ENCODE assay signal across 14 cellular contexts in genomic region chr3:40290396-40290795, GRCh38. TPM values are rescaled to one million over a fixed set of nuclear protein-coding genes. Genes with fewer than 3 reads are reported as not detected.
A peak's percentile ranks its signal among the peaks of the same experiment; 100 is the strongest.
DNase-seq lines count a peak whose midpoint lies in the region; ATAC-seq and TF ChIP-seq lines count a peak whose summit lies in the region.
"Had no signal": no experiment of that assay in that cellular context is flagged by ENCODE, and none has a peak within 500 bp of the region (broad histone marks: within the 10 kb centered on the region; RNA-seq: fewer than 3 reads in every experiment).

No MANE protein-coding gene starts in this region.

- no peak overlapping the region for H3K27ac ChIP-seq in upper lobe of right lung
- H3K27ac ChIP-seq: ascending aorta, neutrophil, SK-N-MC had no signal

- H3K9me3 Mint-ChIP-seq in activated naive CD4-positive, alpha-beta T cell treated with anti-CD3 and anti-CD28 coated beads, Interleukin-2, amount 10 ng/mL, durations not matched to agents 7 days and 5 days = peaks cover 5% of the 10 kb centered on the region
- H3K9me3 Mint-ChIP-seq in WTC11 = no peaks in the 10 kb centered on the region

- no peaks in the 10 kb centered on the region for H3K36me3 Mint-ChIP-seq in activated naive CD4-positive, alpha-beta T cell treated with anti-CD3 and anti-CD28 coated beads, Interleukin-2, amount 10 ng/mL, durations not matched to agents 7 days and 5 days
- H3K36me3 Mint-ChIP-seq in WTC11 = no peaks in the 10 kb centered on the region

- no peaks in the 10 kb centered on the region for H3K4me1 ChIP-seq in upper lobe of right lung
- H3K4me1 ChIP-seq: ascending aorta had no signal

- intact Hi-C loops in left ventricle myocardium superior (cut with micrococcal nuclease) (no loop called here), upper lobe of right lung (cut with DNase I) (no loop called here)

- no peak overlapping the region for H3K27ac Mint-ChIP-seq in activated naive CD4-positive, alpha-beta T cell treated with anti-CD3 and anti-CD28 coated beads, Interleukin-2, amount 10 ng/mL, durations not matched to agents 7 days and 5 days
- H3K27ac Mint-ChIP-seq in WTC11 = 0 out of 2 replicates have a peak overlapping the region, but pooled peaks have one; percentile 17
- H3K27ac Mint-ChIP-seq: activated T-cell treated with anti-CD3 and anti-CD28 coated beads, Interleukin-2, amount 50 U/mL, for 24 hours had no signal

- peak; percentile 43 for DNase-seq in activated naive CD4-positive, alpha-beta T cell treated with Interleukin-2 at 50 U/mL for 16 hours
- no peak for DNase-seq in activated naive CD4-positive, alpha-beta T cell treated with anti-CD3 and anti-CD28 coated beads, Interleukin-2, amount 10 ng/mL, durations not matched to agents 7 days and 5 days
- peak; percentile 25 for DNase-seq in WTC11 (ENCODE audit: low spot score)
- DNase-seq in left ventricle myocardium superior = peak; percentile 81
- no peak for DNase-seq in upper lobe of right lung
- no peak for DNase-seq in NCI-H526 (lab: John Stamatoyannopoulos, UW)
- no peak for DNase-seq in SIG-M5 treated with dmso at 0.1 percent for 504 hours (lab: John Stamatoyannopoulos, UW; ENCODE audit: unreplicated experiment)
- DNase-seq: activated T-cell treated with anti-CD3 and anti-CD28 coated beads, Interleukin-2, amount 50 U/mL, for 24 hours; DMS 273 treated with DMSO at 0.1 percent for 48 hours; NCI-H2171 had no signal

- peak; percentile 56 for ATAC-seq in WTC11
- peak; percentile 81 for ATAC-seq in left ventricle myocardium superior
- ATAC-seq in upper lobe of right lung = peak; percentile 43
- ATAC-seq in HG02973 (IDR thresholded peaks at IDR 0.05; ENCODE audit: unreplicated experiment) = no peak

- POLR2A ChIA-PET in WTC11 (lab: Charles Lee) = interaction anchor here (1.2 kb wide), 1 partner anchor 19 kb away, joined by 5 read pairs; the partner anchor contains the start of gene EIF1B

- H3K36me3 ChIP-seq in upper lobe of right lung = no peaks in the 10 kb centered on the region
- H3K36me3 ChIP-seq: ascending aorta had no signal

- H3K4me3 ChIP-seq in upper lobe of right lung = no peak overlapping the region
- H3K4me3 ChIP-seq: ascending aorta, SK-N-MC had no signal

- no peaks in the 10 kb centered on the region for H3K27me3 ChIP-seq in upper lobe of right lung
- H3K27me3 ChIP-seq: ascending aorta, neutrophil had no signal

- H3K4me3 Mint-ChIP-seq in activated naive CD4-positive, alpha-beta T cell treated with anti-CD3 and anti-CD28 coated beads, Interleukin-2, amount 10 ng/mL, durations not matched to agents 7 days and 5 days = no peak overlapping the region
- no peak overlapping the region for H3K4me3 Mint-ChIP-seq in WTC11
- H3K4me3 Mint-ChIP-seq: activated T-cell treated with anti-CD3 and anti-CD28 coated beads, Interleukin-2, amount 50 U/mL, for 24 hours had no signal

- no peaks in the 10 kb centered on the region for H3K4me1 Mint-ChIP-seq in activated naive CD4-positive, alpha-beta T cell treated with anti-CD3 and anti-CD28 coated beads, Interleukin-2, amount 10 ng/mL, durations not matched to agents 7 days and 5 days
- H3K4me1 Mint-ChIP-seq in WTC11 = peaks cover 40% of the 10 kb centered on the region

- CTCF ChIA-PET in activated naive CD4-positive, alpha-beta T cell treated with anti-CD3 and anti-CD28 coated beads, Interleukin-2, amount 10 ng/mL, durations not matched to agents 7 days and 5 days (lab: Charles Lee) = no interaction called here
- CTCF ChIA-PET in WTC11 (lab: Charles Lee) = interaction anchor here (0.8 to 2.3 kb wide), 5 partner anchors 19 to 566 kb away, joined by 3 to 12 read pairs (median 4); partner anchors contain the start of gene EIF1B

- no peak for TF ChIP-seq CTCF in WTC11 (IDR thresholded peaks at IDR 0.05)
- TF ChIP-seq CTCF in upper lobe of right lung (IDR thresholded peaks at IDR 0.05) = no peak

- no peaks in the 10 kb centered on the region for H3K27me3 Mint-ChIP-seq in activated naive CD4-positive, alpha-beta T cell treated with anti-CD3 and anti-CD28 coated beads, Interleukin-2, amount 10 ng/mL, durations not matched to agents 7 days and 5 days
- no peaks in the 10 kb centered on the region for H3K27me3 Mint-ChIP-seq in WTC11 (ENCODE audit: low read depth)
- H3K27me3 Mint-ChIP-seq: activated T-cell treated with anti-CD3 and anti-CD28 coated beads, Interleukin-2, amount 50 U/mL, for 24 hours had no signal

- H3K9me3 ChIP-seq in upper lobe of right lung = no peaks in the 10 kb centered on the region
- H3K9me3 ChIP-seq: ascending aorta, neutrophil had no signal

TF ChIP-seq in WTC11, 78 proteins besides CTCF, POLR2A, EP300 and RAD21:
- no peak for TF ChIP-seq E2F4 (CRISPR knock-in tag; IDR thresholded peaks at IDR 0.05; ENCODE audit: borderline replicate concordance, low read depth)
- no peak for TF ChIP-seq KAT7 (CRISPR knock-in tag; IDR thresholded peaks at IDR 0.05; ENCODE audit: borderline replicate concordance)
- no peak for TF ChIP-seq SMAD3 (CRISPR knock-in tag; IDR thresholded peaks at IDR 0.05; ENCODE audit: borderline replicate concordance)
- TF ChIP-seq RELA (CRISPR knock-in tag; IDR thresholded peaks at IDR 0.05; ENCODE audit: borderline replicate concordance) = no peak
- no peak for TF ChIP-seq FOXJ3 (CRISPR knock-in tag; IDR thresholded peaks at IDR 0.05; ENCODE audit: borderline replicate concordance)
- no peak for TF ChIP-seq PRRX2 (CRISPR knock-in tag; IDR thresholded peaks at IDR 0.05)
- TF ChIP-seq NFE2L1 (CRISPR knock-in tag; IDR thresholded peaks at IDR 0.05) = no peak
- no peak for TF ChIP-seq SMAD4 (CRISPR knock-in tag; IDR thresholded peaks at IDR 0.05)
- TF ChIP-seq ESRRA (CRISPR knock-in tag; IDR thresholded peaks at IDR 0.05; ENCODE audit: borderline replicate concordance) = no peak
- TF ChIP-seq HMGA2 (CRISPR knock-in tag; IDR thresholded peaks at IDR 0.05) = no peak
- no peak for TF ChIP-seq ELF4 (CRISPR knock-in tag; IDR thresholded peaks at IDR 0.05; ENCODE audit: low read depth)
- TF ChIP-seq JAZF1 (CRISPR knock-in tag; IDR thresholded peaks at IDR 0.05) = no peak
- no peak for TF ChIP-seq GABPB1 (CRISPR knock-in tag; IDR thresholded peaks at IDR 0.05)
- TF ChIP-seq SOX15 (CRISPR knock-in tag; IDR thresholded peaks at IDR 0.05) = no peak
- no peak for TF ChIP-seq EMX1 (CRISPR knock-in tag; IDR thresholded peaks at IDR 0.05)
- no peak for TF ChIP-seq ZNF396 (CRISPR knock-in tag; IDR thresholded peaks at IDR 0.05; ENCODE audit: borderline replicate concordance)
- no peak for TF ChIP-seq CBFB (CRISPR knock-in tag; IDR thresholded peaks at IDR 0.05; ENCODE audit: low read depth)
TF ChIP-seq in WTC11: peak in this region for 0.

RNA-seq across cellular contexts. Expression of gene EIF1B, which starts 19.1 kb away (rescaled TPM):
- total RNA-seq in WTC11 (2021) (82.0 to 93.2 TPM (median 90.6 TPM) in 3 replicates), left ventricle myocardium superior (329 TPM), upper lobe of right lung (54.4 TPM)

Comparison
In these comparisons a context has a peak if more than half of its experiments do, and no peak if none do; other contexts are left out.
1. DNase-seq: peak in activated naive CD4-positive, alpha-beta T cell treated with Interleukin-2 at 50 U/mL for 16 hours (single experiment), WTC11 (single experiment) and left ventricle myocardium superior (single experiment); none in activated naive CD4-positive, alpha-beta T cell treated with anti-CD3 and anti-CD28 coated beads, Interleukin-2, amount 10 ng/mL, durations not matched to agents 7 days and 5 days (single experiment), upper lobe of right lung (single experiment), NCI-H526 (0 of 2) and SIG-M5 treated with dmso at 0.1 percent for 504 hours (single experiment).